In genomic region chr19:39126593-39127187, GRCh38 we compare ENCODE assay signal across 9 cellular contexts. TPM values are rescaled to one million over a fixed set of nuclear protein-coding genes. Genes with fewer than 3 reads are reported as not detected.
A peak's percentile ranks its signal among the peaks of the same experiment; 100 is the strongest.
DNase-seq lines count a peak whose midpoint lies in the region; ATAC-seq, FAIRE-seq and TF ChIP-seq lines count a peak whose summit lies in the region.
"Had no signal": no experiment of that assay in that cellular context is flagged by ENCODE, and none has a peak within 500 bp of the region (broad histone marks: within the 10 kb centered on the region; RNA-seq: fewer than 3 reads in every experiment).

No MANE protein-coding gene starts in this region.

- H3K9ac ChIP-seq in OCI-LY3 (ENCODE audit: low read length) (peak overlapping the region; percentile 86), endothelial cell of umbilical vein (replicated peaks; ENCODE audit: extremely low read depth, insufficient read depth, low read length) (peak overlapping the region; percentile 59), neural progenitor cell (no peak overlapping the region)

- CTCF ChIA-PET in endothelial cell of umbilical vein (lab: Charles Lee), result interaction anchor here (0.7 to 1.2 kb wide), 3 partner anchors 18 to 136 kb away, joined by 3 to 4 read pairs (median 3); no protein-coding TSS in a partner anchor

- H3K4me3 Mint-ChIP-seq in neural progenitor cell, result peak overlapping the region; percentile 99

- no peaks in the 10 kb centered on the region for H3K27me3 Mint-ChIP-seq in neural progenitor cell (ENCODE audit: insufficient read depth, low read depth)

- H3K36me3 ChIP-seq in OCI-LY3 (replicated peaks; ENCODE audit: low read depth, low read length), result no peaks in the 10 kb centered on the region
- H3K36me3 ChIP-seq in endothelial cell of umbilical vein (ENCODE audit: control insufficient read depth in 2 of 2, extremely low read depth in 1 of 2, insufficient read depth in 2 of 2, low read length in 2 of 2), result no peaks in the 10 kb centered on the region
- no peaks in the 10 kb centered on the region for H3K36me3 ChIP-seq in neural progenitor cell

- H3K27ac ChIP-seq in OCI-LY3 (ENCODE audit: low read length), result no peak overlapping the region
- peak overlapping the region; percentile 39 for H3K27ac ChIP-seq in endothelial cell of umbilical vein (ENCODE audit: insufficient read depth, low read depth, low read length)
- H3K27ac ChIP-seq in neural progenitor cell, result no peak overlapping the region

- no peak for ATAC-seq in HG02763 (IDR thresholded peaks at IDR 0.05; ENCODE audit: unreplicated experiment)
- no peak for ATAC-seq in HG03460 (IDR thresholded peaks at IDR 0.05; ENCODE audit: unreplicated experiment)

- TSS peak; percentile 41 for BruUV-seq in endothelial cell of umbilical vein (replicated peaks; lab: Mats Ljungman, UMichigan)

- H3K4me2 ChIP-seq in OCI-LY3 (ENCODE audit: low read length) (peak overlapping the region; percentile 96), endothelial cell of umbilical vein (ENCODE audit: insufficient read depth, low read length) (peak overlapping the region; percentile 94), neural progenitor cell (peak overlapping the region; percentile 99)

- H3K4me1 Mint-ChIP-seq in neural progenitor cell, result peaks cover 42% of the 10 kb centered on the region

- intact Hi-C loops in endothelial cell of umbilical vein (cut with micrococcal nuclease), result loop anchor here (5.0 to 10.0 kb wide), 2 partner anchors 266 to 408 kb away; partner anchors contain the start of genes EID2B, MED29 and PAF1

- no peaks in the 10 kb centered on the region for H3K36me3 Mint-ChIP-seq in neural progenitor cell

- H2AFZ ChIP-seq in OCI-LY3 (ENCODE audit: low read depth, low read length), result no peak overlapping the region
- no peak overlapping the region for H2AFZ ChIP-seq in endothelial cell of umbilical vein (ENCODE audit: low read depth, low read length)
- H2AFZ ChIP-seq in neural progenitor cell (replicated peaks), result no peak overlapping the region

- H3K4me3 ChIP-seq in OCI-LY3 (ENCODE audit: low read length) (peak overlapping the region; percentile 87), endothelial cell of umbilical vein (replicated peaks in 1 of 3; ENCODE audit: insufficient read depth in 1 of 3, low read depth in 1 of 3, low read length in 3 of 3) (peak overlapping the region; percentile 71 to 85 (median 77)), neural progenitor cell (peak overlapping the region; percentile 90)

- peak overlapping the region; percentile 92 for H3K27ac Mint-ChIP-seq in neural progenitor cell

- H3K4me1 ChIP-seq in OCI-LY3 (ENCODE audit: low read length) (peaks cover 12% of the 10 kb centered on the region), endothelial cell of umbilical vein (ENCODE audit: control insufficient read depth, extremely low read depth, insufficient read depth, low read length) (peaks cover 28% of the 10 kb centered on the region), neural progenitor cell (peaks cover 18% of the 10 kb centered on the region)

- H3F3A ChIP-seq in neural progenitor cell (ENCODE audit: low read depth), result peaks cover 19% of the 10 kb centered on the region

- H3K9me3 ChIP-seq in OCI-LY3 (ENCODE audit: insufficient read depth, low read length) (no peaks in the 10 kb centered on the region), endothelial cell of umbilical vein (replicated peaks; ENCODE audit: control insufficient read depth, insufficient read depth, low read length) (no peaks in the 10 kb centered on the region), neural progenitor cell (ENCODE audit: low read depth) (no peaks in the 10 kb centered on the region)

- peak; percentile 21 for TF ChIP-seq POLR2A in endothelial cell of umbilical vein (IDR thresholded peaks at IDR 0.05; ENCODE audit: low read depth, low read length)

- POLR2A ChIA-PET in endothelial cell of umbilical vein (lab: Charles Lee), result no interaction called here

- dilution Hi-C loops in endothelial cell of umbilical vein (cut with MboI; ENCODE audit: extremely low pct_ligation_motif_present, low sequenced_read_pairs), result no loop called here

- H3K9me3 Mint-ChIP-seq in neural progenitor cell, result no peaks in the 10 kb centered on the region

- H3K79me2 ChIP-seq in OCI-LY3 (ENCODE audit: low read length) (peaks cover 48% of the 10 kb centered on the region), endothelial cell of umbilical vein (ENCODE audit: control insufficient read depth, insufficient read depth, low read length) (peaks cover 60% of the 10 kb centered on the region), neural progenitor cell (ENCODE audit: low read depth) (peaks cover 59% of the 10 kb centered on the region)

- peak; percentile 77 for FAIRE-seq in endothelial cell of umbilical vein (lab: Jason Lieb, UNC)
- FAIRE-seq: A204.1 had no signal

- H4K20me1 ChIP-seq in OCI-LY3 (ENCODE audit: insufficient read depth, low read length), result peaks cover 12% of the 10 kb centered on the region; the same call in 1 of the 2 replicates
- H4K20me1 ChIP-seq in endothelial cell of umbilical vein (replicated peaks; ENCODE audit: control insufficient read depth, extremely low read depth, insufficient read depth, low read length), result no peaks in the 10 kb centered on the region
- peaks cover 58% of the 10 kb centered on the region for H4K20me1 ChIP-seq in neural progenitor cell (ENCODE audit: low read depth)

- peak; percentile 61 for DNase-seq in DMS 273 (lab: John Stamatoyannopoulos, UW; ENCODE audit: unreplicated experiment)
- no peak for DNase-seq in DMS 273 treated with DMSO at 0.1 percent for 48 hours (lab: John Stamatoyannopoulos, UW)
- peak; percentile 30 for DNase-seq in endothelial cell of umbilical vein (ENCODE audit: low read depth, low spot score)
- peak; percentile 63 for DNase-seq in neural progenitor cell (ENCODE audit: low spot score)
- DNase-seq in iPS-NIHi7 (ENCODE audit: extremely low spot score), result no peak

- TF ChIP-seq CTCF in OCI-LY3 (IDR thresholded peaks at IDR 0.05; ENCODE audit: low read depth, low read length), result no peak
- no peak for TF ChIP-seq CTCF in endothelial cell of umbilical vein (IDR thresholded peaks at IDR 0.05; ENCODE audit: extremely low read depth in 1 of 2, insufficient read depth in 1 of 2, low read depth in 1 of 2, low read length in 2 of 2)
- TF ChIP-seq CTCF in neural progenitor cell (IDR thresholded peaks at IDR 0.05), result no peak

- H3K9me1 ChIP-seq in endothelial cell of umbilical vein (replicated peaks; ENCODE audit: control insufficient read depth, extremely low read depth, insufficient read depth, low read length), result no peaks in the 10 kb centered on the region

- H3K27me3 ChIP-seq in OCI-LY3 (ENCODE audit: low read depth, low read length) (no peaks in the 10 kb centered on the region), endothelial cell of umbilical vein (ENCODE audit: control insufficient read depth in 2 of 2, insufficient read depth in 2 of 2, low read length in 2 of 2) (no peaks in the 10 kb centered on the region), neural progenitor cell (no peaks in the 10 kb centered on the region)

TF ChIP-seq in endothelial cell of umbilical vein, 7 proteins besides CTCF, POLR2A, EP300 and RAD21:
- no peak for TF ChIP-seq GATA2 (IDR thresholded peaks at IDR 0.05; ENCODE audit: insufficient read depth, insufficient read length, low read depth, low read length)
- no peak for TF ChIP-seq FOS (IDR thresholded peaks at IDR 0.05; ENCODE audit: borderline replicate concordance, insufficient read depth, low read length)
- TF ChIP-seq POLR2AphosphoS5 (IDR thresholded peaks at IDR 0.05; ENCODE audit: insufficient read depth, low read depth, low read length), result no peak
- no peak for TF ChIP-seq MYC (IDR thresholded peaks at IDR 0.05; ENCODE audit: low read depth, low read length)
- TF ChIP-seq JUN (IDR thresholded peaks at IDR 0.05; ENCODE audit: borderline replicate concordance, insufficient read depth, insufficient read length, low read depth), result no peak

RNA-seq across cellular contexts. Expression of gene PAK4, which starts 1.1 kb away (rescaled TPM):
- total RNA-seq in endothelial cell of umbilical vein (49.6 and 55.4 TPM in 2 replicates), neural progenitor cell (ENCODE audit: low replicate concordance) (9.7 and 34.3 TPM in 2 replicates)
- 39.8 and 48.4 TPM in 2 replicates for polyA plus RNA-seq in endothelial cell of umbilical vein
- polyA plus RNA-seq in endothelial cell of umbilical vein (2011; cell fraction: cytosol; rRNA removed), result 24.3 and 32.3 TPM in 2 replicates
- polyA plus RNA-seq in endothelial cell of umbilical vein (2011; cell fraction: nucleus; rRNA removed), result 24.1 and 24.3 TPM in 2 replicates
- 26.5 and 39.9 TPM in 2 replicates for polyA plus RNA-seq in endothelial cell of umbilical vein (2012)
- 21.3 and 22.5 TPM in 2 replicates for polyA minus RNA-seq in endothelial cell of umbilical vein
- polyA minus RNA-seq in endothelial cell of umbilical vein (2011; cell fraction: cytosol; rRNA and poly(A)+ RNA removed), result 28.0 TPM
- polyA minus RNA-seq in endothelial cell of umbilical vein (2011; cell fraction: nucleus; rRNA and poly(A)+ RNA removed), result 14.5 and 29.1 TPM in 2 replicates

RNA-seq across cellular contexts. Expression of gene ACP7, which starts 42.5 kb away (rescaled TPM):
- total RNA-seq in endothelial cell of umbilical vein, result 0.18 and 0.49 TPM in 2 replicates
- 0.03 and 0.04 TPM in 2 replicates for polyA plus RNA-seq in endothelial cell of umbilical vein
- polyA plus RNA-seq in endothelial cell of umbilical vein (2011; cell fraction: cytosol; rRNA removed), result 0.04 and 0.08 TPM in 2 replicates
- polyA plus RNA-seq in endothelial cell of umbilical vein (2011; cell fraction: nucleus; rRNA removed), result 0.04 and 0.05 TPM in 2 replicates
- 0.25 TPM in 1 of 2 replicates, not detected in the other for polyA plus RNA-seq in endothelial cell of umbilical vein (2012)
- polyA minus RNA-seq in endothelial cell of umbilical vein, result not detected in 2 replicates
- polyA minus RNA-seq in endothelial cell of umbilical vein (2011; cell fraction: cytosol; rRNA and poly(A)+ RNA removed), result not detected
- polyA minus RNA-seq in endothelial cell of umbilical vein (2011; cell fraction: nucleus; rRNA and poly(A)+ RNA removed), result not detected in 2 replicates
- total RNA-seq in neural progenitor cell (ENCODE audit: low replicate concordance), result 0.22 TPM in 1 of 2 replicates, not detected in the other

Comparison
In these comparisons a context has a peak if more than half of its experiments do, and no peak if none do; other contexts are left out.
1. DNase-seq: peak in DMS 273 (single experiment), endothelial cell of umbilical vein (single experiment) and neural progenitor cell (single experiment); none in DMS 273 treated with DMSO at 0.1 percent for 48 hours (single experiment) and iPS-NIHi7 (single experiment).
2. Peak in every context shown above with its lines, with median percentiles within 50 percentile points of each other: H3K4me2 ChIP-seq and H3K4me3 ChIP-seq.